Comparison of ENCODE assay signal across 2 cellular contexts in the genomic region with DNA sequence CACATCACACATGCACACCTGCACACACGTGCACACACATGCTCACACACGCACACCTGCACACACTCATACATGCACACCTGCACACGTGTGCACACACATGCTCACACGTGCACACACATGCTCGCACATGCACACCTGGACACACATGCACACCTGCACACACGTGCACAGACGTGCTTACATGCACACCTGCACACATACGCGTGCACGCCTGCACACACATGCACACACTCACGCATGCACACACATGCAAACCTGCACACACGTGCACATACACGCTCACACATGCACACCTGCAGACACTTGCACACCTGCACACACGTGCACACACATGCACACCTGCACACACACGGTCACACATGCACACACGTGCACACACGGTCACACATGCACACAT.
A peak's percentile ranks its signal among the peaks of the same experiment; 100 is the strongest.
TF ChIP-seq lines count a peak whose summit lies in the region.

No MANE protein-coding gene starts in this region.

TF ChIP-seq in HEK293, 187 proteins besides CTCF, POLR2A, EP300 and RAD21:
- TF ChIP-seq, protein P1, sequence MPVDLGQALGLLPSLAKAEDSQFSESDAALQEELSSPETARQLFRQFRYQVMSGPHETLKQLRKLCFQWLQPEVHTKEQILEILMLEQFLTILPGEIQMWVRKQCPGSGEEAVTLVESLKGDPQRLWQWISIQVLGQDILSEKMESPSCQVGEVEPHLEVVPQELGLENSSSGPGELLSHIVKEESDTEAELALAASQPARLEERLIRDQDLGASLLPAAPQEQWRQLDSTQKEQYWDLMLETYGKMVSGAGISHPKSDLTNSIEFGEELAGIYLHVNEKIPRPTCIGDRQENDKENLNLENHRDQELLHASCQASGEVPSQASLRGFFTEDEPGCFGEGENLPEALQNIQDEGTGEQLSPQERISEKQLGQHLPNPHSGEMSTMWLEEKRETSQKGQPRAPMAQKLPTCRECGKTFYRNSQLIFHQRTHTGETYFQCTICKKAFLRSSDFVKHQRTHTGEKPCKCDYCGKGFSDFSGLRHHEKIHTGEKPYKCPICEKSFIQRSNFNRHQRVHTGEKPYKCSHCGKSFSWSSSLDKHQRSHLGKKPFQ (tag by site-specific recombination; IDR thresholded peaks at IDR 0.05): peak; percentile 86
- TF ChIP-seq ZEB2 (tag by site-specific recombination; IDR thresholded peaks at IDR 0.05) (0 out of 2 replicates have a peak, but pooled peaks have one; percentile 53), ZNF202 (tag by site-specific recombination; IDR thresholded peaks at IDR 0.05; ENCODE audit: borderline replicate concordance) (no peak), ZNF138 (tag by site-specific recombination; IDR thresholded peaks at IDR 0.05; ENCODE audit: borderline replicate concordance) (no peak), WT1 (tag by site-specific recombination; IDR thresholded peaks at IDR 0.05) (no peak), ZNF791 (tag by site-specific recombination; IDR thresholded peaks at IDR 0.05) (no peak), ZNF555 (tag by site-specific recombination; conservative IDR thresholded peaks at IDR 0.05) (no peak), ZNF132 (tag by site-specific recombination; IDR thresholded peaks at IDR 0.05; ENCODE audit: borderline replicate concordance) (no peak), ZNF350 (tag by site-specific recombination; IDR thresholded peaks at IDR 0.05) (no peak), ZNF654 (tag by site-specific recombination; IDR thresholded peaks at IDR 0.05; ENCODE audit: low read depth) (no peak), ZFHX2 (tag by site-specific recombination; conservative IDR thresholded peaks at IDR 0.05) (no peak)
- TF ChIP-seq, protein P2, sequence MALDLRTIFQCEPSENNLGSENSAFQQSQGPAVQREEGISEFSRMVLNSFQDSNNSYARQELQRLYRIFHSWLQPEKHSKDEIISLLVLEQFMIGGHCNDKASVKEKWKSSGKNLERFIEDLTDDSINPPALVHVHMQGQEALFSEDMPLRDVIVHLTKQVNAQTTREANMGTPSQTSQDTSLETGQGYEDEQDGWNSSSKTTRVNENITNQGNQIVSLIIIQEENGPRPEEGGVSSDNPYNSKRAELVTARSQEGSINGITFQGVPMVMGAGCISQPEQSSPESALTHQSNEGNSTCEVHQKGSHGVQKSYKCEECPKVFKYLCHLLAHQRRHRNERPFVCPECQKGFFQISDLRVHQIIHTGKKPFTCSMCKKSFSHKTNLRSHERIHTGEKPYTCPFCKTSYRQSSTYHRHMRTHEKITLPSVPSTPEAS (tag by site-specific recombination; IDR thresholded peaks at IDR 0.05): peak; percentile 97
- TF ChIP-seq, protein P3, sequence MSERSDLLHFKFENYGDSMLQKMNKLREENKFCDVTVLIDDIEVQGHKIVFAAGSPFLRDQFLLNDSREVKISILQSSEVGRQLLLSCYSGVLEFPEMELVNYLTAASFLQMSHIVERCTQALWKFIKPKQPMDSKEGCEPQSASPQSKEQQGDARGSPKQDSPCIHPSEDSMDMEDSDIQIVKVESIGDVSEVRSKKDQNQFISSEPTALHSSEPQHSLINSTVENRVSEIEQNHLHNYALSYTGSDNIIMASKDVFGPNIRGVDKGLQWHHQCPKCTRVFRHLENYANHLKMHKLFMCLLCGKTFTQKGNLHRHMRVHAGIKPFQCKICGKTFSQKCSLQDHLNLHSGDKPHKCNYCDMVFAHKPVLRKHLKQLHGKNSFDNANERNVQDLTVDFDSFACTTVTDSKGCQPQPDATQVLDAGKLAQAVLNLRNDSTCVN (tag by site-specific recombination; optimal IDR thresholded peaks at IDR 0.05): peak; percentile 47

TF ChIP-seq in GM12878, 131 proteins besides CTCF, POLR2A, EP300 and RAD21:
- TF ChIP-seq BRCA1 (IDR thresholded peaks at IDR 0.05; ENCODE audit: low read depth, low read length): no peak
- TF ChIP-seq, protein P4, sequence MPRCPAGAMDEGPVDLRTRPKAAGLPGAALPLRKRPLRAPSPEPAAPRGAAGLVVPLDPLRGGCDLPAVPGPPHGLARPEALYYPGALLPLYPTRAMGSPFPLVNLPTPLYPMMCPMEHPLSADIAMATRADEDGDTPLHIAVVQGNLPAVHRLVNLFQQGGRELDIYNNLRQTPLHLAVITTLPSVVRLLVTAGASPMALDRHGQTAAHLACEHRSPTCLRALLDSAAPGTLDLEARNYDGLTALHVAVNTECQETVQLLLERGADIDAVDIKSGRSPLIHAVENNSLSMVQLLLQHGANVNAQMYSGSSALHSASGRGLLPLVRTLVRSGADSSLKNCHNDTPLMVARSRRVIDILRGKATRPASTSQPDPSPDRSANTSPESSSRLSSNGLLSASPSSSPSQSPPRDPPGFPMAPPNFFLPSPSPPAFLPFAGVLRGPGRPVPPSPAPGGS (IDR thresholded peaks at IDR 0.05; ENCODE audit: borderline replicate concordance, insufficient read depth, low read depth, low read length, poor library complexity, severe bottlenecking): peak; percentile 92
- TF ChIP-seq ZNF207 (IDR thresholded peaks at IDR 0.05; ENCODE audit: borderline replicate concordance): no peak
- TF ChIP-seq SMAD1 (IDR thresholded peaks at IDR 0.05; ENCODE audit: low read depth, partially characterized antibody): no peak
- TF ChIP-seq NR2C2 (IDR thresholded peaks at IDR 0.05; ENCODE audit: borderline replicate concordance, control insufficient read depth, insufficient read length, low read depth): no peak
- TF ChIP-seq MYB (IDR thresholded peaks at IDR 0.05; ENCODE audit: borderline replicate concordance, low read depth, low read length): no peak
- TF ChIP-seq, protein P5, sequence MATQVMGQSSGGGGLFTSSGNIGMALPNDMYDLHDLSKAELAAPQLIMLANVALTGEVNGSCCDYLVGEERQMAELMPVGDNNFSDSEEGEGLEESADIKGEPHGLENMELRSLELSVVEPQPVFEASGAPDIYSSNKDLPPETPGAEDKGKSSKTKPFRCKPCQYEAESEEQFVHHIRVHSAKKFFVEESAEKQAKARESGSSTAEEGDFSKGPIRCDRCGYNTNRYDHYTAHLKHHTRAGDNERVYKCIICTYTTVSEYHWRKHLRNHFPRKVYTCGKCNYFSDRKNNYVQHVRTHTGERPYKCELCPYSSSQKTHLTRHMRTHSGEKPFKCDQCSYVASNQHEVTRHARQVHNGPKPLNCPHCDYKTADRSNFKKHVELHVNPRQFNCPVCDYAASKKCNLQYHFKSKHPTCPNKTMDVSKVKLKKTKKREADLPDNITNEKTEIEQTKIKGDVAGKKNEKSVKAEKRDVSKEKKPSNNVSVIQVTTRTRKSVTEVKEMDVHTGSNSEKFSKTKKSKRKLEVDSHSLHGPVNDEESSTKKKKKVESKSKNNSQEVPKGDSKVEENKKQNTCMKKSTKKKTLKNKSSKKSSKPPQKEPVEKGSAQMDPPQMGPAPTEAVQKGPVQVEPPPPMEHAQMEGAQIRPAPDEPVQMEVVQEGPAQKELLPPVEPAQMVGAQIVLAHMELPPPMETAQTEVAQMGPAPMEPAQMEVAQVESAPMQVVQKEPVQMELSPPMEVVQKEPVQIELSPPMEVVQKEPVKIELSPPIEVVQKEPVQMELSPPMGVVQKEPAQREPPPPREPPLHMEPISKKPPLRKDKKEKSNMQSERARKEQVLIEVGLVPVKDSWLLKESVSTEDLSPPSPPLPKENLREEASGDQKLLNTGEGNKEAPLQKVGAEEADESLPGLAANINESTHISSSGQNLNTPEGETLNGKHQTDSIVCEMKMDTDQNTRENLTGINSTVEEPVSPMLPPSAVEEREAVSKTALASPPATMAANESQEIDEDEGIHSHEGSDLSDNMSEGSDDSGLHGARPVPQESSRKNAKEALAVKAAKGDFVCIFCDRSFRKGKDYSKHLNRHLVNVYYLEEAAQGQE (IDR thresholded peaks at IDR 0.05; ENCODE audit: low read depth, low read length): no peak
- TF ChIP-seq, protein P6, sequence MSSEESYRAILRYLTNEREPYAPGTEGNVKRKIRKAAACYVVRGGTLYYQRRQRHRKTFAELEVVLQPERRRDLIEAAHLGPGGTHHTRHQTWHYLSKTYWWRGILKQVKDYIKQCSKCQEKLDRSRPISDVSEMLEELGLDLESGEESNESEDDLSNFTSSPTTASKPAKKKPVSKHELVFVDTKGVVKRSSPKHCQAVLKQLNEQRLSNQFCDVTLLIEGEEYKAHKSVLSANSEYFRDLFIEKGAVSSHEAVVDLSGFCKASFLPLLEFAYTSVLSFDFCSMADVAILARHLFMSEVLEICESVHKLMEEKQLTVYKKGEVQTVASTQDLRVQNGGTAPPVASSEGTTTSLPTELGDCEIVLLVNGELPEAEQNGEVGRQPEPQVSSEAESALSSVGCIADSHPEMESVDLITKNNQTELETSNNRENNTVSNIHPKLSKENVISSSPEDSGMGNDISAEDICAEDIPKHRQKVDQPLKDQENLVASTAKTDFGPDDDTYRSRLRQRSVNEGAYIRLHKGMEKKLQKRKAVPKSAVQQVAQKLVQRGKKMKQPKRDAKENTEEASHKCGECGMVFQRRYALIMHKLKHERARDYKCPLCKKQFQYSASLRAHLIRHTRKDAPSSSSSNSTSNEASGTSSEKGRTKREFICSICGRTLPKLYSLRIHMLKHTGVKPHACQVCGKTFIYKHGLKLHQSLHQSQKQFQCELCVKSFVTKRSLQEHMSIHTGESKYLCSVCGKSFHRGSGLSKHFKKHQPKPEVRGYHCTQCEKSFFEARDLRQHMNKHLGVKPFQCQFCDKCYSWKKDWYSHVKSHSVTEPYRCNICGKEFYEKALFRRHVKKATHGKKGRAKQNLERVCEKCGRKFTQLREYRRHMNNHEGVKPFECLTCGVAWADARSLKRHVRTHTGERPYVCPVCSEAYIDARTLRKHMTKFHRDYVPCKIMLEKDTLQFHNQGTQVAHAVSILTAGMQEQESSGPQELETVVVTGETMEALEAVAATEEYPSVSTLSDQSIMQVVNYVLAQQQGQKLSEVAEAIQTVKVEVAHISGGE (CRISPR knock-in tag; IDR thresholded peaks at IDR 0.05): no peak
